In the genomic region with DNA sequence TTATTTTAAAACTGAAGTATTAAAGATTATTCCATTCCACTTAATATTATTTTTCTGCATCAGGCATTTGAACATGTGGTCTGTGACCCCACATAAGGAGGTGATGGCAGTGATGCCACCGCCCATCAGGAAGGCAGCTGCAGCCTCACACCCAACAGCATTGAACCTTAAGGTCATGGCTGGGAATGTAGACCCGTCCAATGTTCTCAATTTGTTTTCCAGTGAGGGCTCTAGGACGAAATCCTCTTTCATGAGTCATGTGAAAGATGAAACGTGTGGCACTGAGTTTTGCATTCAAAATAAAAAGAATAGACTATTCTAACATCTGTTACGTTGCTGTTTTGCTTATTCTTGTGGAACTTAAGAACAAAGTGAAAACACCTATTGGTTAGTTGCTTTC, we compare ENCODE assay signal across 15 cellular contexts.
"Had no signal": no experiment of that assay in that cellular context is flagged by ENCODE, and none has a peak within 500 bp of the region (broad histone marks: within the 10 kb centered on the region; RNA-seq: fewer than 3 reads in every experiment).

No MANE protein-coding gene starts in this region.

- ATAC-seq: naive thymus-derived CD4-positive, alpha-beta T cell; stimulated activated naive B cell treated with anti-CD40 and anti-IgM and Interleukin-4, amounts not matched to agents 10 μg/mL and 1 μg/mL and 100 μg/mL, for 72 hours had no signal

- H3K79me2 ChIP-seq: hepatocyte had no signal

- H3K9me3 ChIP-seq: breast epithelium, esophagus squamous epithelium, neutrophil, right atrium auricular region, tibial nerve had no signal

- H3K27me3 ChIP-seq: hepatocyte, right atrium auricular region, tibial nerve had no signal

- H3K4me1 ChIP-seq: breast epithelium, esophagus squamous epithelium, right atrium auricular region, tibial nerve had no signal

- DNase-seq: activated CD4-positive, alpha-beta T cell treated with anti-CD3 and anti-CD28 coated beads, Interleukin-2, amount 50 U/mL, for 1 hour; activated naive CD4-positive, alpha-beta T cell treated with anti-CD3 and anti-CD28 coated beads, Interleukin-2, amount 50 U/mL, for 16 hours; activated T-cell treated with anti-CD3 and anti-CD28 coated beads, Interleukin-2, amount 50 U/mL, for 1 hour; amygdala; esophagus squamous epithelium; kidney glomerular epithelial cell; naive thymus-derived CD4-positive, alpha-beta T cell; stimulated activated CD4-positive, alpha-beta T cell treated with anti-CD3 and anti-CD28 coated beads, Interleukin-2, amount 100 ng/mL, for 24 hours; stimulated activated naive B cell treated with anti-CD40 and anti-IgM and Interleukin-4, amounts not matched to agents 10 μg/mL and 1 μg/mL and 100 μg/mL, for 72 hours; T-helper 2 cell had no signal

- H3K4me3 ChIP-seq: breast epithelium, esophagus squamous epithelium, hepatocyte, right atrium auricular region, tibial nerve had no signal

- H3K36me3 ChIP-seq: breast epithelium, esophagus squamous epithelium, neutrophil, right atrium auricular region, tibial nerve had no signal

- H2AFZ ChIP-seq: hepatocyte had no signal

- H3K27ac ChIP-seq: breast epithelium, esophagus squamous epithelium, hepatocyte, neutrophil, right atrium auricular region, tibial nerve had no signal

- H3K4me2 ChIP-seq: hepatocyte had no signal
